In the genomic region with DNA sequence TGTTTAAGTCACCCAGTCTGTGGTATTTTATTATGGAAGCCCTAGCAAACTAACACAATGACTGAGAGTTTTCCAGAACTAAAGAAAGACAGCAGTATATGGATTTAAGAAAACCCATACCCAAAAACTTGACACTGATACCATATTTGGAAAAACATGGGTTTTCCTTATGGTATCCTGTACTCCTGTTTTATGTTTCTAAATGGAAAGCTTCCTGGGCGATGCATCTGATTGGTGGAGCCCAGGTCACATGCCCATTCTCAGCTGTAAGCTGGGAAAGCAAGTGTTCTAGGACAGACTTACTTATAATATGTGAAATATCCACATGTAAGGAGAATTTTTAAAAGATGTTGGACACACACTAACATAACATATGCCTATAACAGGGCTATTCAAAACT, we compare ENCODE assay signal across 10 cellular contexts. TPM values are rescaled to one million over a fixed set of nuclear protein-coding genes. Genes with fewer than 3 reads are reported as not detected.
DNase-seq lines count a peak whose midpoint lies in the region; ATAC-seq and TF ChIP-seq lines count a peak whose summit lies in the region.
"Had no signal": no experiment of that assay in that cellular context is flagged by ENCODE, and none has a peak within 500 bp of the region (broad histone marks: within the 10 kb centered on the region; RNA-seq: fewer than 3 reads in every experiment).

No MANE protein-coding gene starts in this region.

- H3K27me3 ChIP-seq in trophoblast cell (ENCODE audit: insufficient read depth, low read length) (no peaks in the 10 kb centered on the region), gastroesophageal sphincter (no peaks in the 10 kb centered on the region)

- no peak overlapping the region for H2BK120ac ChIP-seq in trophoblast cell (ENCODE audit: insufficient read depth, low read length, poor library complexity)

- H3K14ac ChIP-seq in trophoblast cell (ENCODE audit: low read length), result no peak overlapping the region

- no peak overlapping the region for H3K27ac Mint-ChIP-seq in type B pancreatic cell

- H3K9me3 Mint-ChIP-seq in type B pancreatic cell, result no peaks in the 10 kb centered on the region
- H3K9me3 Mint-ChIP-seq: central memory CD8-positive, alpha-beta T cell had no signal

- H3K9me3 ChIP-seq in trophoblast cell (ENCODE audit: insufficient read depth, low read depth, low read length), result no peaks in the 10 kb centered on the region
- H3K9me3 ChIP-seq in gastroesophageal sphincter, result no peaks in the 10 kb centered on the region

- H3K36me3 Mint-ChIP-seq in type B pancreatic cell, result no peaks in the 10 kb centered on the region

- no peak overlapping the region for H4K8ac ChIP-seq in trophoblast cell (ENCODE audit: low read depth, low read length)

- H3K9ac ChIP-seq in trophoblast cell (ENCODE audit: low read length), result no peak overlapping the region

- peaks cover 22% of the 10 kb centered on the region for H3K27me3 Mint-ChIP-seq in type B pancreatic cell
- H3K27me3 Mint-ChIP-seq: central memory CD8-positive, alpha-beta T cell had no signal

- peaks cover 14% of the 10 kb centered on the region for H3K4me1 Mint-ChIP-seq in type B pancreatic cell (ENCODE audit: unreplicated experiment)
- H3K4me1 Mint-ChIP-seq: central memory CD8-positive, alpha-beta T cell had no signal

- H3K4me1 ChIP-seq in trophoblast cell (ENCODE audit: control insufficient read depth in 1 of 2, insufficient read depth in 2 of 2, low read length in 2 of 2), result peaks cover 0 to 12% of the 10 kb centered on the region in 2 experiments
- H3K4me1 ChIP-seq in gastroesophageal sphincter, result peaks cover 7 to 20% (median 8%) of the 10 kb centered on the region in 3 donors

- no peak for ATAC-seq in gastroesophageal sphincter
- ATAC-seq in HG03095 (IDR thresholded peaks at IDR 0.05; ENCODE audit: unreplicated experiment), result no peak

- no peak for TF ChIP-seq CTCF in type B pancreatic cell (conservative IDR thresholded peaks at IDR 0.05)
- TF ChIP-seq CTCF in gastroesophageal sphincter (IDR thresholded peaks at IDR 0.05), result no peak

- no peak overlapping the region for H2AK5ac ChIP-seq in trophoblast cell (ENCODE audit: low read length)

- WGBS in trophoblast cell (ENCODE audit: extremely low coverage, insufficient coverage, insufficient read length), result no CpG with 5 or more reads among the region's 1 CpG
- 86 to 100% methylated on average over 1 of the region's 1 CpG for WGBS in gastroesophageal sphincter (ENCODE audit: low coverage in 1 of 2), 2 donors

- no peak for TF ChIP-seq EP300 in gastroesophageal sphincter (IDR thresholded peaks at IDR 0.05)

- no peak overlapping the region for H3K23ac ChIP-seq in trophoblast cell (ENCODE audit: low read length)

- no peak overlapping the region for H3K18ac ChIP-seq in trophoblast cell (ENCODE audit: low read length)

- H3K4me3 Mint-ChIP-seq in type B pancreatic cell, result no peak overlapping the region
- H3K4me3 Mint-ChIP-seq: central memory CD8-positive, alpha-beta T cell had no signal

- H4K91ac ChIP-seq in trophoblast cell (ENCODE audit: low read depth, low read length), result no peak overlapping the region

- H3K4ac ChIP-seq in trophoblast cell (ENCODE audit: low read depth, low read length), result no peak overlapping the region

- no peak for TF ChIP-seq POLR2A in gastroesophageal sphincter (IDR thresholded peaks at IDR 0.05)

- no peak overlapping the region for H4K12ac ChIP-seq in trophoblast cell (ENCODE audit: low read depth, low read length)

- H3K79me2 ChIP-seq in trophoblast cell (ENCODE audit: control insufficient read depth, insufficient read depth, low read length, poor library complexity), result peaks cover 11% of the 10 kb centered on the region

- no peak overlapping the region for H2BK5ac ChIP-seq in trophoblast cell (ENCODE audit: low read depth, low read length, poor library complexity)

- H3K36me3 ChIP-seq in trophoblast cell (ENCODE audit: control insufficient read depth in 1 of 2, insufficient read depth in 2 of 2, low read length in 2 of 2), result no peaks in the 10 kb centered on the region
- H3K36me3 ChIP-seq in gastroesophageal sphincter, result no peaks in the 10 kb centered on the region

- H3K79me1 ChIP-seq in trophoblast cell (ENCODE audit: low read length), result peaks cover 16% of the 10 kb centered on the region

- H3K4me3 ChIP-seq in trophoblast cell (ENCODE audit: low read depth, low read length), result no peak overlapping the region
- H3K4me3 ChIP-seq in gastroesophageal sphincter, result no peak overlapping the region

- no peak overlapping the region for H2BK12ac ChIP-seq in trophoblast cell (ENCODE audit: low read length)

- no peak overlapping the region for H3K4me2 ChIP-seq in trophoblast cell (ENCODE audit: low read length)

- H2AFZ ChIP-seq in trophoblast cell (ENCODE audit: insufficient read depth, low read length, poor library complexity), result no peak overlapping the region

- DNase-seq in NCI-H748 (lab: John Stamatoyannopoulos, UW; ENCODE audit: unreplicated experiment), result peak; percentile 48
- no peak for DNase-seq in NCI-H748 treated with DMSO at 0.1 percent for 48 hours (lab: John Stamatoyannopoulos, UW)
- peak; percentile 59 for DNase-seq in LoVo (ENCODE audit: low spot score)
- DNase-seq in caudate nucleus (lab: John Stamatoyannopoulos, UW), result peak in 33 of 61 donors; percentile 0 to 62 (median 14)
- DNase-seq in trophoblast cell, result peak; percentile 23 to 62
- no peak for DNase-seq in type B pancreatic cell (ENCODE audit: extremely low spot score, unreplicated experiment)

- H3K27ac ChIP-seq in caudate nucleus (ENCODE audit: low read depth, low read length) (no peak overlapping the region), trophoblast cell (ENCODE audit: low read depth, low read length) (no peak overlapping the region), gastroesophageal sphincter (no peak overlapping the region)

RNA-seq across cellular contexts. Expression of gene RNASE4, which starts 4.5 kb away (rescaled TPM):
- polyA plus RNA-seq in trophoblast cell (2013), result 3.7 and 4.6 TPM in 2 replicates
- 10.5 and 19.3 TPM in 2 replicates for total RNA-seq in type B pancreatic cell (ENCODE audit: low replicate concordance)
- 100 to 1,000 TPM in 2 of 4 donors, 10 to 100 TPM in 2; 65.2 to 139 (median 106) TPM for total RNA-seq in gastroesophageal sphincter

RNA-seq across cellular contexts. Expression of gene ANG, which starts 8.7 kb away (rescaled TPM):
- 2.5 and 3.4 TPM in 2 replicates for polyA plus RNA-seq in trophoblast cell (2013)
- total RNA-seq in type B pancreatic cell (ENCODE audit: low replicate concordance), result 24.5 and 43.0 TPM in 2 replicates
- total RNA-seq in gastroesophageal sphincter, result 10 to 100 TPM; 16.8 to 32.0 (median 25.2) TPM

RNA-seq across cellular contexts. Expression of gene OR6S1, which starts 38.4 kb away (rescaled TPM):
- not detected in 2 replicates for polyA plus RNA-seq in trophoblast cell (2013)
- total RNA-seq in type B pancreatic cell (ENCODE audit: low replicate concordance), result not detected in 2 replicates
- total RNA-seq in gastroesophageal sphincter, result not detected
- total RNA-seq: lung microvascular endothelial cell had no signal

Comparison
In these comparisons a context has a peak if more than half of its experiments do, and no peak if none do; other contexts are left out.
1. DNase-seq: peak in NCI-H748 (single experiment), LoVo (single experiment), caudate nucleus (33 of 61) and trophoblast cell (2 of 2); none in NCI-H748 treated with DMSO at 0.1 percent for 48 hours (single experiment) and type B pancreatic cell (single experiment).